In genomic region chr9:7983361-7983974, GRCh38 we compare ENCODE assay signal across 15 cellular contexts.
DNase-seq lines count a peak whose midpoint lies in the region; ATAC-seq and TF ChIP-seq lines count a peak whose summit lies in the region.
"Had no signal": no experiment of that assay in that cellular context is flagged by ENCODE, and none has a peak within 500 bp of the region (broad histone marks: within the 10 kb centered on the region; RNA-seq: fewer than 3 reads in every experiment).

No MANE protein-coding gene starts in this region.

- H3K27me3 ChIP-seq in CD4-positive, CD25-positive, alpha-beta regulatory T cell (ENCODE audit: control insufficient read depth, insufficient read depth, low read length) = peaks cover 2% of the 10 kb centered on the region
- H3K27me3 ChIP-seq in left ventricle myocardium inferior (ENCODE audit: low read depth) = no peaks in the 10 kb centered on the region
- H3K27me3 ChIP-seq in prostate gland (replicated peaks; ENCODE audit: insufficient read depth) = no peaks in the 10 kb centered on the region
- H3K27me3 ChIP-seq: adrenal gland; BLaER1 treated with 17β-estradiol and CSF1 and Interleukin-3, amounts not matched to agents 10 nM and 100 nM had no signal

- 37% methylated on average over 5 of the region's 5 CpGs for WGBS in prostate gland

- H3K4me1 ChIP-seq in CD4-positive, CD25-positive, alpha-beta regulatory T cell (ENCODE audit: control insufficient read depth, insufficient read depth, low read length, poor library complexity, severe bottlenecking) = peaks cover 25% of the 10 kb centered on the region
- H3K4me1 ChIP-seq in left ventricle myocardium inferior (peaks cover 12% of the 10 kb centered on the region), prostate gland (replicated peaks) (no peaks in the 10 kb centered on the region)
- H3K4me1 ChIP-seq: adrenal gland had no signal

- no peaks in the 10 kb centered on the region for H3K36me3 ChIP-seq in CD4-positive, CD25-positive, alpha-beta regulatory T cell (ENCODE audit: control insufficient read depth, insufficient read depth, low read length)
- H3K36me3 ChIP-seq in left ventricle myocardium inferior (no peaks in the 10 kb centered on the region), prostate gland (no peaks in the 10 kb centered on the region)
- H3K36me3 ChIP-seq: adrenal gland had no signal

- H3K27ac ChIP-seq in CD4-positive, CD25-positive, alpha-beta regulatory T cell (ENCODE audit: insufficient read depth, low read length, poor library complexity, severe bottlenecking) = no peak overlapping the region
- no peak overlapping the region for H3K27ac ChIP-seq in left ventricle myocardium inferior (replicated peaks)
- no peak overlapping the region for H3K27ac ChIP-seq in prostate gland
- H3K27ac ChIP-seq: adrenal gland had no signal

- H3K36me3 Mint-ChIP-seq in CD4-positive, CD25-positive, alpha-beta regulatory T cell = no peaks in the 10 kb centered on the region
- H3K36me3 Mint-ChIP-seq in activated naive CD8-positive, alpha-beta T cell treated with anti-CD3 and anti-CD28 coated beads for 36 hours = no peaks in the 10 kb centered on the region

- TF ChIP-seq POLR2A in prostate gland (IDR thresholded peaks at IDR 0.05) = no peak

- peaks cover 0 to 1% (median 0%) of the 10 kb centered on the region in 7 donors for H3K9me3 Mint-ChIP-seq in CD4-positive, CD25-positive, alpha-beta regulatory T cell
- peaks cover under 1% of the 10 kb centered on the region for H3K9me3 Mint-ChIP-seq in activated naive CD8-positive, alpha-beta T cell treated with anti-CD3 and anti-CD28 coated beads for 36 hours
- H3K9me3 Mint-ChIP-seq: dendritic cell treated with granulocyte-macrophage colony-stimulating factor and Interleukin-4, amounts not matched to agents 40 ng/mL and 50 ng/mL, for 4 days; immature natural killer cell; stimulated activated naive CD8-positive, alpha-beta T cell treated with anti-CD3 and anti-CD28 coated beads, Interleukin-15, Interleukin-2, amounts not matched to agents 100 ng/mL and 50 ng/mL, for 24 hours had no signal

- peaks cover 13% of the 10 kb centered on the region for H3K27me3 Mint-ChIP-seq in CD4-positive, CD25-positive, alpha-beta regulatory T cell
- H3K27me3 Mint-ChIP-seq in activated naive CD8-positive, alpha-beta T cell treated with anti-CD3 and anti-CD28 coated beads for 36 hours = no peaks in the 10 kb centered on the region
- H3K27me3 Mint-ChIP-seq: activated CD8-positive, alpha-beta memory T cell treated with anti-CD3 and anti-CD28 coated beads, Interleukin-2, amount 10 ng/mL, durations not matched to agents 7 days and 5 days; dendritic cell treated with granulocyte-macrophage colony-stimulating factor and Interleukin-4, amounts not matched to agents 40 ng/mL and 50 ng/mL, for 4 days; stimulated activated naive CD8-positive, alpha-beta T cell treated with anti-CD3 and anti-CD28 coated beads, Interleukin-15, Interleukin-2, amounts not matched to agents 100 ng/mL and 50 ng/mL, for 24 hours had no signal

- intact Hi-C loops in left ventricle myocardium inferior (cut with micrococcal nuclease) = no loop called here
- intact Hi-C loops in prostate gland (cut with DNase I) = no loop called here

- peak overlapping the region; percentile 80 to 97 (median 86) for H3K27ac Mint-ChIP-seq in CD4-positive, CD25-positive, alpha-beta regulatory T cell
- peak overlapping the region; percentile 89 for H3K27ac Mint-ChIP-seq in activated naive CD8-positive, alpha-beta T cell treated with anti-CD3 and anti-CD28 coated beads for 36 hours
- H3K27ac Mint-ChIP-seq: dendritic cell treated with granulocyte-macrophage colony-stimulating factor and Interleukin-4, amounts not matched to agents 40 ng/mL and 50 ng/mL, for 4 days; immature natural killer cell; stimulated activated naive CD8-positive, alpha-beta T cell treated with anti-CD3 and anti-CD28 coated beads, Interleukin-15, Interleukin-2, amounts not matched to agents 100 ng/mL and 50 ng/mL, for 24 hours had no signal

- ATAC-seq in CD4-positive, CD25-positive, alpha-beta regulatory T cell (ENCODE audit: low read depth in 2 of 2) = no peak
- ATAC-seq: activated CD8-positive, alpha-beta memory T cell treated with anti-CD3 and anti-CD28 coated beads, Interleukin-2, amount 10 ng/mL, durations not matched to agents 7 days and 5 days had no signal

- DNase-seq in CD4-positive, CD25-positive, alpha-beta regulatory T cell = no peak
- peak; percentile 25 for DNase-seq in NCI-H1048 (lab: John Stamatoyannopoulos, UW)
- no peak for DNase-seq in activated naive CD8-positive, alpha-beta T cell treated with anti-CD3 and anti-CD28 coated beads for 36 hours
- peak; percentile 81 for DNase-seq in midbrain (lab: John Stamatoyannopoulos, UW)
- DNase-seq in left ventricle myocardium inferior = no peak
- no peak for DNase-seq in prostate gland (ENCODE audit: low spot score)
- DNase-seq in stimulated activated CD4-positive, alpha-beta T cell treated with anti-CD3 and anti-CD28 coated beads, Interleukin-4, amount 100 ng/mL, for 1 hour = no peak
- no peak for DNase-seq in activated gamma-delta T cell treated with Interleukin-2 at 50 U/mL for 16 hours
- DNase-seq: activated CD8-positive, alpha-beta memory T cell treated with anti-CD3 and anti-CD28 coated beads, Interleukin-2, amount 10 ng/mL, durations not matched to agents 7 days and 5 days; adrenal gland; immature natural killer cell; stimulated activated CD4-positive, alpha-beta T cell treated with anti-CD3 and anti-CD28 coated beads, Interleukin-4, amount 100 ng/mL, for 4 hours had no signal

- TF ChIP-seq CTCF in left ventricle myocardium inferior (IDR thresholded peaks at IDR 0.05; ENCODE audit: borderline replicate concordance) (no peak), prostate gland (IDR thresholded peaks at IDR 0.05) (no peak)

- peaks cover 7 to 50% (median 28%) of the 10 kb centered on the region in 4 donors for H3K4me1 Mint-ChIP-seq in CD4-positive, CD25-positive, alpha-beta regulatory T cell
- H3K4me1 Mint-ChIP-seq in activated naive CD8-positive, alpha-beta T cell treated with anti-CD3 and anti-CD28 coated beads for 36 hours = peaks cover 41% of the 10 kb centered on the region

- no peaks in the 10 kb centered on the region for H3K9me3 ChIP-seq in CD4-positive, CD25-positive, alpha-beta regulatory T cell (ENCODE audit: control insufficient read depth in 2 of 2, low read length in 2 of 2)
- H3K9me3 ChIP-seq in left ventricle myocardium inferior (replicated peaks) (no peaks in the 10 kb centered on the region), prostate gland (no peaks in the 10 kb centered on the region)
- H3K9me3 ChIP-seq: adrenal gland had no signal

- peak overlapping the region; percentile 54 for H3K4me3 ChIP-seq in CD4-positive, CD25-positive, alpha-beta regulatory T cell (ENCODE audit: low read depth, low read length)
- no peak overlapping the region for H3K4me3 ChIP-seq in left ventricle myocardium inferior
- no peak overlapping the region for H3K4me3 ChIP-seq in prostate gland
- H3K4me3 ChIP-seq: adrenal gland; BLaER1 treated with 17β-estradiol and CSF1 and Interleukin-3, amounts not matched to agents 10 nM and 100 nM had no signal

- H3K4me3 Mint-ChIP-seq in CD4-positive, CD25-positive, alpha-beta regulatory T cell = peak overlapping the region in 1 of 4 donors; percentile 70
- H3K4me3 Mint-ChIP-seq in activated naive CD8-positive, alpha-beta T cell treated with anti-CD3 and anti-CD28 coated beads for 36 hours = no peak overlapping the region
- H3K4me3 Mint-ChIP-seq: activated CD8-positive, alpha-beta memory T cell treated with anti-CD3 and anti-CD28 coated beads, Interleukin-2, amount 10 ng/mL, durations not matched to agents 7 days and 5 days; dendritic cell treated with granulocyte-macrophage colony-stimulating factor and Interleukin-4, amounts not matched to agents 40 ng/mL and 50 ng/mL, for 4 days; stimulated activated naive CD8-positive, alpha-beta T cell treated with anti-CD3 and anti-CD28 coated beads, Interleukin-15, Interleukin-2, amounts not matched to agents 100 ng/mL and 50 ng/mL, for 24 hours had no signal

Comparison
In these comparisons a context has a peak if more than half of its experiments do, and no peak if none do; other contexts are left out.
1. DNase-seq: peak in NCI-H1048 (single experiment) and midbrain (single experiment); none in CD4-positive, CD25-positive, alpha-beta regulatory T cell (0 of 3), activated naive CD8-positive, alpha-beta T cell treated with anti-CD3 and anti-CD28 coated beads for 36 hours (single experiment), left ventricle myocardium inferior (single experiment), prostate gland (single experiment), stimulated activated CD4-positive, alpha-beta T cell treated with anti-CD3 and anti-CD28 coated beads, Interleukin-4, amount 100 ng/mL, for 1 hour (single experiment) and activated gamma-delta T cell treated with Interleukin-2 at 50 U/mL for 16 hours (single experiment).